29 cellular contexts compared by ENCODE assay signal in genomic region chr20:60378620-60379019, GRCh38.
DNase-seq lines count a peak whose midpoint lies in the region; TF ChIP-seq lines count a peak whose summit lies in the region.
"Had no signal": no experiment of that assay in that cellular context is flagged by ENCODE, and none has a peak within 500 bp of the region (broad histone marks: within the 10 kb centered on the region; RNA-seq: fewer than 3 reads in every experiment).

No MANE protein-coding gene starts in this region.

- no peak overlapping the region for H3K14ac ChIP-seq in H9 (ENCODE audit: insufficient read depth, low read length)

- peak; percentile 55 for TF ChIP-seq RAD21 in neural cell (conservative IDR thresholded peaks at IDR 0.05)

- TF ChIP-seq CTCF in neural cell (IDR thresholded peaks at IDR 0.05; ENCODE audit: poor library complexity, severe bottlenecking) (no peak), H9 (conservative IDR thresholded peaks at IDR 0.05) (no peak)

- H3K4me3 Mint-ChIP-seq in H9 = no peak overlapping the region
- H3K4me3 Mint-ChIP-seq: B cell; CD14-positive monocyte; CD4-positive, alpha-beta memory T cell; CD4-positive, alpha-beta T cell; CD4-positive, CD25-positive, alpha-beta regulatory T cell; CD8-positive, alpha-beta memory T cell; CD8-positive, alpha-beta T cell had no signal

- peak; percentile 97 for TF ChIP-seq EP300 in neural cell (conservative IDR thresholded peaks at IDR 0.05; ENCODE audit: poor library complexity, severe bottlenecking)

- H3K36me3 Mint-ChIP-seq in H9 (ENCODE audit: insufficient read depth in 1 of 3, low read depth in 3 of 3) = no peaks in the 10 kb centered on the region; a peak in 1 of 7 replicates
- H3K36me3 Mint-ChIP-seq: CD14-positive monocyte; CD4-positive, CD25-positive, alpha-beta regulatory T cell; CD8-positive, alpha-beta T cell had no signal

- H3K79me2 ChIP-seq in neural cell (replicated peaks; ENCODE audit: insufficient read depth, low read length) = no peaks in the 10 kb centered on the region
- H3K79me2 ChIP-seq in H9 (ENCODE audit: insufficient read depth, low read length) = no peaks in the 10 kb centered on the region

- H3K27ac ChIP-seq in neural cell (ENCODE audit: low read length) (peak overlapping the region; percentile 84), H9 (ENCODE audit: insufficient read length, low read depth, low read length) (no peak overlapping the region)
- H3K27ac ChIP-seq: 22Rv1; A549; BLaER1; BLaER1 treated with 17β-estradiol and CSF1 and Interleukin-3, amounts not matched to agents 10 nM and 100 nM; C4-2B had no signal

- no peak overlapping the region for H3K23ac ChIP-seq in H9 (ENCODE audit: insufficient read length, low read depth, low read length)

- H3K9me2 ChIP-seq in neural cell (ENCODE audit: insufficient read depth, low read length) = no peaks in the 10 kb centered on the region

- no peak overlapping the region for H3T11ph ChIP-seq in H9 (ENCODE audit: low read length)

- H3K9me3 ChIP-seq in neural cell (ENCODE audit: low read length) = no peaks in the 10 kb centered on the region
- no peaks in the 10 kb centered on the region for H3K9me3 ChIP-seq in H9 (ENCODE audit: control insufficient read depth, low read depth, low read length)
- H3K9me3 ChIP-seq: BE2C had no signal

- peaks cover 3% of the 10 kb centered on the region in 2 experiments; a peak in 4 of 5 replicates for H3K9me3 Mint-ChIP-seq in H9

- no peak overlapping the region for H3K56ac ChIP-seq in H9 (ENCODE audit: insufficient read length, low read depth, low read length)

- no peak overlapping the region for H2BK120ac ChIP-seq in H9 (ENCODE audit: low read depth, low read length, poor library complexity, severe bottlenecking)

- no peak overlapping the region for H4K5ac ChIP-seq in H9 (ENCODE audit: insufficient read length, low read depth, low read length)

- H2AFZ ChIP-seq in neural cell (ENCODE audit: low read depth, low read length) = no peak overlapping the region
- no peak overlapping the region for H2AFZ ChIP-seq in H9 (ENCODE audit: low read length)

- no peak overlapping the region for H3K18ac ChIP-seq in H9 (ENCODE audit: insufficient read length, low read depth, low read length)

- no peaks in the 10 kb centered on the region for H3K4me1 ChIP-seq in H9 (ENCODE audit: insufficient read depth, low read length)
- H3K4me1 ChIP-seq: A549; BE2C; BLaER1; BLaER1 treated with 17β-estradiol and CSF1 and Interleukin-3, amounts not matched to agents 10 nM and 100 nM had no signal

- no peaks in the 10 kb centered on the region for H3K4me1 Mint-ChIP-seq in H9
- H3K4me1 Mint-ChIP-seq: B cell; CD14-positive monocyte; CD4-positive, alpha-beta memory T cell; CD4-positive, CD25-positive, alpha-beta regulatory T cell; CD8-positive, alpha-beta memory T cell had no signal

- H3F3A ChIP-seq in neural cell (ENCODE audit: insufficient read depth, low read length, poor library complexity, severe bottlenecking) = no peaks in the 10 kb centered on the region

- H2BK5ac ChIP-seq in H9 (ENCODE audit: insufficient read length, low read length) = no peak overlapping the region

- no peaks in the 10 kb centered on the region for H3K23me2 ChIP-seq in H9 (ENCODE audit: insufficient read length, low read depth, low read length, poor library complexity, severe bottlenecking)

- no peak overlapping the region for H4K91ac ChIP-seq in H9 (ENCODE audit: insufficient read length, low read depth, low read length)

- no peak overlapping the region for H3K4ac ChIP-seq in H9 (ENCODE audit: low read depth, low read length)

- H2BK20ac ChIP-seq in H9 (ENCODE audit: low read depth, low read length, poor library complexity, severe bottlenecking) = no peak overlapping the region

- H3K27me3 ChIP-seq in neural cell (ENCODE audit: insufficient read depth, low read depth, low read length) (no peaks in the 10 kb centered on the region), H9 (ENCODE audit: insufficient read depth, low read length) (no peaks in the 10 kb centered on the region)
- H3K27me3 ChIP-seq: BE2C; BLaER1; BLaER1 treated with 17β-estradiol and CSF1 and Interleukin-3, amounts not matched to agents 10 nM and 100 nM had no signal

- H2AK5ac ChIP-seq in H9 (ENCODE audit: insufficient read length, low read length) = no peak overlapping the region

- H4K20me1 ChIP-seq in neural cell (ENCODE audit: insufficient read depth) (no peaks in the 10 kb centered on the region), H9 (ENCODE audit: control insufficient read depth, insufficient read depth, insufficient read length) (no peaks in the 10 kb centered on the region)
- H4K20me1 ChIP-seq: BLaER1; BLaER1 treated with 17β-estradiol and CSF1 and Interleukin-3, amounts not matched to agents 10 nM and 100 nM had no signal

- peak overlapping the region; percentile 18 for H3K4me3 ChIP-seq in neural cell (ENCODE audit: low read length)
- H3K4me3 ChIP-seq: A549; BLaER1; BLaER1 treated with 17β-estradiol and CSF1 and Interleukin-3, amounts not matched to agents 10 nM and 100 nM had no signal

- no peak overlapping the region for H2BK12ac ChIP-seq in H9 (ENCODE audit: insufficient read length, low read depth, low read length)

- no peak overlapping the region for H4K8ac ChIP-seq in H9 (replicated peaks; ENCODE audit: insufficient read length, low read depth, low read length)

- H3K9ac ChIP-seq in neural cell (ENCODE audit: low read length) (peak overlapping the region; percentile 48), H9 (ENCODE audit: extremely low read depth, insufficient read length, low read length) (no peak overlapping the region)
- H3K9ac ChIP-seq: BLaER1; BLaER1 treated with 17β-estradiol and CSF1 and Interleukin-3, amounts not matched to agents 10 nM and 100 nM had no signal

- H3K27me3 Mint-ChIP-seq in H9 (ENCODE audit: low read depth) = peaks cover 5% of the 10 kb centered on the region
- H3K27me3 Mint-ChIP-seq: B cell had no signal

- H3K27ac Mint-ChIP-seq in H9 = no peak overlapping the region
- H3K27ac Mint-ChIP-seq: B cell; CD14-positive monocyte; CD4-positive, alpha-beta memory T cell; CD4-positive, alpha-beta T cell; CD8-positive, alpha-beta memory T cell; CD8-positive, alpha-beta T cell had no signal

- no peaks in the 10 kb centered on the region for H3K36me3 ChIP-seq in neural cell (ENCODE audit: insufficient read depth, low read length)
- H3K36me3 ChIP-seq: BE2C; BLaER1; BLaER1 treated with 17β-estradiol and CSF1 and Interleukin-3, amounts not matched to agents 10 nM and 100 nM had no signal

- H2BK15ac ChIP-seq in H9 (ENCODE audit: low read depth, low read length) = no peak overlapping the region

- H3K4me2 ChIP-seq in neural cell (ENCODE audit: low read length) = peak overlapping the region; percentile 7
- no peak overlapping the region for H3K4me2 ChIP-seq in H9 (ENCODE audit: insufficient read depth, insufficient read length, low read length)
- H3K4me2 ChIP-seq: A549; BLaER1; BLaER1 treated with 17β-estradiol and CSF1 and Interleukin-3, amounts not matched to agents 10 nM and 100 nM had no signal

- no peaks in the 10 kb centered on the region for H3K79me1 ChIP-seq in H9 (ENCODE audit: insufficient read depth, low read depth, low read length, poor library complexity, severe bottlenecking)

- DNase-seq in H9 = no peak
- DNase-seq: 8988T; ACHN; AML-193; BE2C; C1 segment of cervical spinal cord; Caco-2; Calu3; CD4-positive, alpha-beta memory T cell; CD4-positive, alpha-beta T cell; CD4-positive, CD25-positive, alpha-beta regulatory T cell; CD8-positive, alpha-beta memory T cell; CD8-positive, alpha-beta T cell; COR-L47; DMS 273 treated with DMSO at 0.1 percent for 48 hours; DMS153; DMS53; DMS79; DMS79 treated with DMSO at 0.1 percent for 48 hours; DND-41; EL had no signal

TF ChIP-seq in neural cell, 6 proteins besides CTCF, POLR2A, EP300 and RAD21:
- TF ChIP-seq POLR2AphosphoS5 (IDR thresholded peaks at IDR 0.05) (peak; percentile 86), MXI1 (conservative IDR thresholded peaks at IDR 0.05; ENCODE audit: poor library complexity, severe bottlenecking) (no peak), SMC3 (conservative IDR thresholded peaks at IDR 0.05; ENCODE audit: poor library complexity) (peak; percentile 37)
- TF ChIP-seq, protein P1, sequence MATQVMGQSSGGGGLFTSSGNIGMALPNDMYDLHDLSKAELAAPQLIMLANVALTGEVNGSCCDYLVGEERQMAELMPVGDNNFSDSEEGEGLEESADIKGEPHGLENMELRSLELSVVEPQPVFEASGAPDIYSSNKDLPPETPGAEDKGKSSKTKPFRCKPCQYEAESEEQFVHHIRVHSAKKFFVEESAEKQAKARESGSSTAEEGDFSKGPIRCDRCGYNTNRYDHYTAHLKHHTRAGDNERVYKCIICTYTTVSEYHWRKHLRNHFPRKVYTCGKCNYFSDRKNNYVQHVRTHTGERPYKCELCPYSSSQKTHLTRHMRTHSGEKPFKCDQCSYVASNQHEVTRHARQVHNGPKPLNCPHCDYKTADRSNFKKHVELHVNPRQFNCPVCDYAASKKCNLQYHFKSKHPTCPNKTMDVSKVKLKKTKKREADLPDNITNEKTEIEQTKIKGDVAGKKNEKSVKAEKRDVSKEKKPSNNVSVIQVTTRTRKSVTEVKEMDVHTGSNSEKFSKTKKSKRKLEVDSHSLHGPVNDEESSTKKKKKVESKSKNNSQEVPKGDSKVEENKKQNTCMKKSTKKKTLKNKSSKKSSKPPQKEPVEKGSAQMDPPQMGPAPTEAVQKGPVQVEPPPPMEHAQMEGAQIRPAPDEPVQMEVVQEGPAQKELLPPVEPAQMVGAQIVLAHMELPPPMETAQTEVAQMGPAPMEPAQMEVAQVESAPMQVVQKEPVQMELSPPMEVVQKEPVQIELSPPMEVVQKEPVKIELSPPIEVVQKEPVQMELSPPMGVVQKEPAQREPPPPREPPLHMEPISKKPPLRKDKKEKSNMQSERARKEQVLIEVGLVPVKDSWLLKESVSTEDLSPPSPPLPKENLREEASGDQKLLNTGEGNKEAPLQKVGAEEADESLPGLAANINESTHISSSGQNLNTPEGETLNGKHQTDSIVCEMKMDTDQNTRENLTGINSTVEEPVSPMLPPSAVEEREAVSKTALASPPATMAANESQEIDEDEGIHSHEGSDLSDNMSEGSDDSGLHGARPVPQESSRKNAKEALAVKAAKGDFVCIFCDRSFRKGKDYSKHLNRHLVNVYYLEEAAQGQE (IDR thresholded peaks at IDR 0.05; ENCODE audit: borderline replicate concordance) = peak; percentile 61
TF ChIP-seq in neural cell: peak in this region for 3.
